In the genomic region with DNA sequence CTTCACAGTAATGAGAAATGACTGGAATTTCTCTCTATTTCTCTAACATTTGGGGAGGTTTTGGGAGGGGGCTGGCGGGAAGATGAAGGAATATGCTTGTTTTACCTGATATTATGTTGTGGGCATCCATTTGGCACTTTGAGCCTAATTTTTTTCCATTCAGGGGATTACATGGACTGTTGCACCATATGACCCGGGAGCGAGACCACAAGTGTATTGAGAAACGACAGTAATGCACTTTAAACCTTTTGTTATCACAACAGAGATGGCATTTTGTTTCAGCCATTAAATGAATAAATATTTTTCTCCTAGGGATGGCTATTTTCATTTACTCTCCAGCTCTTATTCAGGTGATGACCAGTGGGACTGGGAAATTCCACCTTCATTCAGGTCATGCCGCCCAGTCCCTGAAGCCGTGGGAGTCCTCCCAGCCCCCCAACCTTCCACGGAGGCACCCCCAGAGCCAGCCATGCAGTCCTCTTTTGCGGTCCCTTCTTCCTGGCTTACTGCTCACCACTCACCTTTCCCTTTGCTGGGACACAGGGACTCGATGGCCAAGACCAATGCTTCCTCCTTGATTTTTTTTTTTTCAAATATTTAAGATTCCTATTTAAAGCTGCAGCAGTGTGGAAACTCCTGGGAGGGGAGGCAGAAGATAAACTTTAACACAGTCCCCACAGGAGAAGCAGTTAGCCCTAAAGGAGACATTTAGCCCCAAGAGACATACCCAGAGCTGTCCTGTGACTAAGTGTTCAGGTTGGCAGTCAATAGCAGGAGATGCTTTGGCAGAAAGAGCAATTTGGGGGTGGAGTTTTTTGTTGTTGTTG, we compare ENCODE assay signal across 1 cellular context.
TF ChIP-seq lines count a peak whose summit lies in the region.

No MANE protein-coding gene starts in this region.

TF ChIP-seq in HepG2, 621 proteins besides CTCF, POLR2A, EP300 and RAD21 (continued from another document and continues in another):
- no peak; the same call in 1 of the 2 replicates for TF ChIP-seq ZMYM3 (CRISPR knock-in tag; IDR thresholded peaks at IDR 0.05)
- no peak for TF ChIP-seq TAF15 (IDR thresholded peaks at IDR 0.05; ENCODE audit: low read depth, low read length, poor library complexity, severe bottlenecking)
- no peak for TF ChIP-seq ZNF678 (CRISPR knock-in tag; IDR thresholded peaks at IDR 0.05)
- TF ChIP-seq ZNF354B (CRISPR knock-in tag; IDR thresholded peaks at IDR 0.05) = no peak
- no peak for TF ChIP-seq ZNF431 (CRISPR knock-in tag; IDR thresholded peaks at IDR 0.05; ENCODE audit: borderline replicate concordance, low read depth)
- no peak for TF ChIP-seq HES4 (CRISPR knock-in tag; IDR thresholded peaks at IDR 0.05; ENCODE audit: borderline replicate concordance)
- TF ChIP-seq ZNF44 (CRISPR knock-in tag; IDR thresholded peaks at IDR 0.05) = no peak
- no peak for TF ChIP-seq PAF1 (CRISPR knock-in tag; IDR thresholded peaks at IDR 0.05)
- peak; percentile 31; the same call in 1 of the 2 replicates for TF ChIP-seq CHD4 (IDR thresholded peaks at IDR 0.05; ENCODE audit: borderline replicate concordance, low read length)
- TF ChIP-seq HNF4G (IDR thresholded peaks at IDR 0.05; ENCODE audit: borderline replicate concordance, low read depth, low read length) = peak; percentile 88
- TF ChIP-seq HNF4G (CRISPR knock-in tag; IDR thresholded peaks at IDR 0.05; ENCODE audit: borderline replicate concordance, low read depth) = no peak
- TF ChIP-seq CEBPB (IDR thresholded peaks at IDR 0.05; ENCODE audit: borderline replicate concordance, low read depth, low read length) = peak; percentile 93
- TF ChIP-seq NCOR1 (IDR thresholded peaks at IDR 0.05; ENCODE audit: borderline replicate concordance, low read length) = peak; percentile 97
- TF ChIP-seq GPN1 (CRISPR knock-in tag; IDR thresholded peaks at IDR 0.05; ENCODE audit: borderline replicate concordance) = no peak
- TF ChIP-seq ARNT2 (CRISPR knock-in tag; IDR thresholded peaks at IDR 0.05; ENCODE audit: low read depth) = no peak
- TF ChIP-seq ZNF562 (CRISPR knock-in tag; IDR thresholded peaks at IDR 0.05; ENCODE audit: borderline replicate concordance) = no peak
- TF ChIP-seq ZNF263 (CRISPR knock-in tag; IDR thresholded peaks at IDR 0.05) = peak; percentile 54; the same call in 1 of the 2 replicates
- TF ChIP-seq POLR2AphosphoS5 (IDR thresholded peaks at IDR 0.05; ENCODE audit: low read depth, low read length) = no peak
- no peak for TF ChIP-seq ZKSCAN1 (IDR thresholded peaks at IDR 0.05; ENCODE audit: low read length)
- TF ChIP-seq ZNF296 (CRISPR knock-in tag; conservative IDR thresholded peaks at IDR 0.05) = no peak
- TF ChIP-seq NR2F1 (CRISPR knock-in tag; IDR thresholded peaks at IDR 0.05) = peak; percentile 43 to 54; a peak in 2 of 4 replicates
- no peak for TF ChIP-seq ZNF280D (CRISPR knock-in tag; IDR thresholded peaks at IDR 0.05)
- no peak for TF ChIP-seq ZNF329 (CRISPR knock-in tag; IDR thresholded peaks at IDR 0.05; ENCODE audit: low read depth)
- TF ChIP-seq GRHL1 (CRISPR knock-in tag; conservative IDR thresholded peaks at IDR 0.05) = no peak
- TF ChIP-seq SAFB2 (CRISPR knock-in tag; IDR thresholded peaks at IDR 0.05; ENCODE audit: borderline replicate concordance, low read depth) = no peak
- peak; percentile 60; the same call in 1 of the 2 replicates for TF ChIP-seq AHDC1 (CRISPR knock-in tag; IDR thresholded peaks at IDR 0.05; ENCODE audit: borderline replicate concordance)
- TF ChIP-seq, protein P1, sequence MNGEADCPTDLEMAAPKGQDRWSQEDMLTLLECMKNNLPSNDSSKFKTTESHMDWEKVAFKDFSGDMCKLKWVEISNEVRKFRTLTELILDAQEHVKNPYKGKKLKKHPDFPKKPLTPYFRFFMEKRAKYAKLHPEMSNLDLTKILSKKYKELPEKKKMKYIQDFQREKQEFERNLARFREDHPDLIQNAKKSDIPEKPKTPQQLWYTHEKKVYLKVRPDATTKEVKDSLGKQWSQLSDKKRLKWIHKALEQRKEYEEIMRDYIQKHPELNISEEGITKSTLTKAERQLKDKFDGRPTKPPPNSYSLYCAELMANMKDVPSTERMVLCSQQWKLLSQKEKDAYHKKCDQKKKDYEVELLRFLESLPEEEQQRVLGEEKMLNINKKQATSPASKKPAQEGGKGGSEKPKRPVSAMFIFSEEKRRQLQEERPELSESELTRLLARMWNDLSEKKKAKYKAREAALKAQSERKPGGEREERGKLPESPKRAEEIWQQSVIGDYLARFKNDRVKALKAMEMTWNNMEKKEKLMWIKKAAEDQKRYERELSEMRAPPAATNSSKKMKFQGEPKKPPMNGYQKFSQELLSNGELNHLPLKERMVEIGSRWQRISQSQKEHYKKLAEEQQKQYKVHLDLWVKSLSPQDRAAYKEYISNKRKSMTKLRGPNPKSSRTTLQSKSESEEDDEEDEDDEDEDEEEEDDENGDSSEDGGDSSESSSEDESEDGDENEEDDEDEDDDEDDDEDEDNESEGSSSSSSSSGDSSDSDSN (CRISPR knock-in tag; IDR thresholded peaks at IDR 0.05) = no peak
- peak; percentile 49; the same call in 1 of the 2 replicates for TF ChIP-seq GATAD2A (CRISPR knock-in tag; IDR thresholded peaks at IDR 0.05)
- TF ChIP-seq, protein P2, sequence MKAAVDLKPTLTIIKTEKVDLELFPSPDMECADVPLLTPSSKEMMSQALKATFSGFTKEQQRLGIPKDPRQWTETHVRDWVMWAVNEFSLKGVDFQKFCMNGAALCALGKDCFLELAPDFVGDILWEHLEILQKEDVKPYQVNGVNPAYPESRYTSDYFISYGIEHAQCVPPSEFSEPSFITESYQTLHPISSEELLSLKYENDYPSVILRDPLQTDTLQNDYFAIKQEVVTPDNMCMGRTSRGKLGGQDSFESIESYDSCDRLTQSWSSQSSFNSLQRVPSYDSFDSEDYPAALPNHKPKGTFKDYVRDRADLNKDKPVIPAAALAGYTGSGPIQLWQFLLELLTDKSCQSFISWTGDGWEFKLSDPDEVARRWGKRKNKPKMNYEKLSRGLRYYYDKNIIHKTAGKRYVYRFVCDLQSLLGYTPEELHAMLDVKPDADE (CRISPR knock-in tag; IDR thresholded peaks at IDR 0.05) = no peak
- TF ChIP-seq FOXA3 (CRISPR knock-in tag; IDR thresholded peaks at IDR 0.05) = 0 out of 2 replicates have a peak, but pooled peaks have one; percentile 7
- TF ChIP-seq HMGA1 (CRISPR knock-in tag; conservative IDR thresholded peaks at IDR 0.05) = no peak
- TF ChIP-seq, protein P3, sequence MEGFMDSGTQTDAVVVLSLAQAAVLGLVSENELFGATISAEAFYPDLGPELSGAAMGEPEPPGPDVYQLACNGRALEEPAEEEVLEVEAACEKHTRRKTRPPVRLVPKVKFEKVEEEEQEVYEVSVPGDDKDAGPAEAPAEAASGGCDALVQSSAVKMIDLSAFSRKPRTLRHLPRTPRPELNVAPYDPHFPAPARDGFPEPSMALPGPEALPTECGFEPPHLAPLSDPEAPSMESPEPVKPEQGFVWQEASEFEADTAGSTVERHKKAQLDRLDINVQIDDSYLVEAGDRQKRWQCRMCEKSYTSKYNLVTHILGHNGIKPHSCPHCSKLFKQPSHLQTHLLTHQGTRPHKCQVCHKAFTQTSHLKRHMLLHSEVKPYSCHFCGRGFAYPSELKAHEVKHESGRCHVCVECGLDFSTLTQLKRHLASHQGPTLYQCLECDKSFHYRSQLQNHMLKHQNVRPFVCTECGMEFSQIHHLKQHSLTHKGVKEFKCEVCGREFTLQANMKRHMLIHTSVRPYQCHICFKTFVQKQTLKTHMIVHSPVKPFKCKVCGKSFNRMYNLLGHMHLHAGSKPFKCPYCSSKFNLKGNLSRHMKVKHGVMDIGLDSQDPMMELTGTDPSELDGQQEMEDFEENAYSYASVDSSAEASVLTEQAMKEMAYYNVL (CRISPR knock-in tag; IDR thresholded peaks at IDR 0.05; ENCODE audit: borderline replicate concordance) = peak; percentile 49; the same call in 1 of the 2 replicates
- TF ChIP-seq, protein P4, sequence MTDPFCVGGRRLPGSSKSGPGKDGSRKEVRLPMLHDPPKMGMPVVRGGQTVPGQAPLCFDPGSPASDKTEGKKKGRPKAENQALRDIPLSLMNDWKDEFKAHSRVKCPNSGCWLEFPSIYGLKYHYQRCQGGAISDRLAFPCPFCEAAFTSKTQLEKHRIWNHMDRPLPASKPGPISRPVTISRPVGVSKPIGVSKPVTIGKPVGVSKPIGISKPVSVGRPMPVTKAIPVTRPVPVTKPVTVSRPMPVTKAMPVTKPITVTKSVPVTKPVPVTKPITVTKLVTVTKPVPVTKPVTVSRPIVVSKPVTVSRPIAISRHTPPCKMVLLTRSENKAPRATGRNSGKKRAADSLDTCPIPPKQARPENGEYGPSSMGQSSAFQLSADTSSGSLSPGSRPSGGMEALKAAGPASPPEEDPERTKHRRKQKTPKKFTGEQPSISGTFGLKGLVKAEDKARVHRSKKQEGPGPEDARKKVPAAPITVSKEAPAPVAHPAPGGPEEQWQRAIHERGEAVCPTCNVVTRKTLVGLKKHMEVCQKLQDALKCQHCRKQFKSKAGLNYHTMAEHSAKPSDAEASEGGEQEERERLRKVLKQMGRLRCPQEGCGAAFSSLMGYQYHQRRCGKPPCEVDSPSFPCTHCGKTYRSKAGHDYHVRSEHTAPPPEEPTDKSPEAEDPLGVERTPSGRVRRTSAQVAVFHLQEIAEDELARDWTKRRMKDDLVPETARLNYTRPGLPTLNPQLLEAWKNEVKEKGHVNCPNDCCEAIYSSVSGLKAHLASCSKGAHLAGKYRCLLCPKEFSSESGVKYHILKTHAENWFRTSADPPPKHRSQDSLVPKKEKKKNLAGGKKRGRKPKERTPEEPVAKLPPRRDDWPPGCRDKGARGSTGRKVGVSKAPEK (CRISPR knock-in tag; IDR thresholded peaks at IDR 0.05; ENCODE audit: borderline replicate concordance) = 0 out of 2 replicates have a peak, but pooled peaks have one; percentile 73
- TF ChIP-seq ZNF17 (CRISPR knock-in tag; IDR thresholded peaks at IDR 0.05) = no peak
- TF ChIP-seq ZNF75D (CRISPR knock-in tag; IDR thresholded peaks at IDR 0.05; ENCODE audit: borderline replicate concordance) = no peak
- TF ChIP-seq SOX13 (IDR thresholded peaks at IDR 0.05) = no peak
- TF ChIP-seq SOX13 (CRISPR knock-in tag; conservative IDR thresholded peaks at IDR 0.05 in 1 of 2, IDR thresholded peaks at IDR 0.05 in 1 of 2) = peak in 1 of 2 experiments; percentile 61; a peak in 2 of 4 replicates
- TF ChIP-seq CREM (IDR thresholded peaks at IDR 0.05) = peak; percentile 29; the same call in 1 of the 2 replicates
- no peak for TF ChIP-seq CREM (CRISPR knock-in tag; IDR thresholded peaks at IDR 0.05)
